ENCODE assay signal across 11 cellular contexts in the genomic region with DNA sequence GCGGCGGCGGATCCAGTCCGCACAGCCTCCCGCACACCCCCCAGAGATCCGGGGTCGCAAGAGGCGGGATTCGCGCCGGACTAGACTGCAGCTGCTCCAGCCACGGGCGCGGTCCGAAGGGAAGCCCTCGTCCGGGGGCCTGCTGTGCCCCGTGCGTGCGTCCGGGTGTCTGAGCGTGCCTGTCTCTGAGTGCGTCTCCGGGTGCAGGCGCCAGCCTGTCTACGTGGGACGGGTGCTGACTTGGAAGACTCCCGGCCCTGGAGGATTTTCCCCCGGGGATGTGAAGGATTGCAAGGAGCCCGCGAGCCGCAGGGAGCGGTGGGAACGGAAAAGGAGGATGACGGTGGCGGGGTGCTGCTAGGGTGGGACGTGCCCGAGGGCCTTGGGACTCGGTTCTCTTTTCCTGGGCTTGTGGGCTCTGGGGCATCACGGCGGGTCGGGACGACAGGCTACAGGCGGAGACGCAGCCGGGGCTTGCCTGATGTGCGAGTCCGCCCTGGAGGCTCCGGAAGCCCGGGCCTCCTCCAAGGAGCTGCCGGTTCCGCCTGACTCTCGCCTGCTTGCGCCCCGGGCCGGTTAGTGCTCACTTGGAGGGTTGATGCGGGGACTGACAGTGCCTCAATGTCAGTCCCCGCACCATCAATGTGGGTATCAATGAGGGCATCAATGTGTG. TPM values are rescaled to one million over a fixed set of nuclear protein-coding genes. Genes with fewer than 3 reads are reported as not detected.
DNase-seq lines count a peak whose midpoint lies in the region; ATAC-seq, FAIRE-seq and TF ChIP-seq lines count a peak whose summit lies in the region.
"Had no signal": no experiment of that assay in that cellular context is flagged by ENCODE, and none has a peak within 500 bp of the region (broad histone marks: within the 10 kb centered on the region; RNA-seq: fewer than 3 reads in every experiment).

No MANE protein-coding gene starts in this region.

- no peak for TF ChIP-seq CTCF in H9 (conservative IDR thresholded peaks at IDR 0.05)
- TF ChIP-seq CTCF in dorsolateral prefrontal cortex (IDR thresholded peaks at IDR 0.05 in 54 of 56, conservative IDR thresholded peaks at IDR 0.05 in 2 of 56; ENCODE audit: low read depth in 1 of 56, partially characterized antibody in 56 of 56), result no peak
- TF ChIP-seq CTCF in left lung (IDR thresholded peaks at IDR 0.05), result no peak

- peak overlapping the region in 57 of 59 donors; percentile 7 to 77 (median 45) for H3K4me3 ChIP-seq in dorsolateral prefrontal cortex
- peak overlapping the region; percentile 19 to 76 for H3K4me3 ChIP-seq in left lung
- peak overlapping the region in 1 of 2 donors; percentile 40 for H3K4me3 ChIP-seq in small intestine (ENCODE audit: low read depth in 1 of 2, low read length in 2 of 2)

- H3K27me3 Mint-ChIP-seq in H9 (ENCODE audit: low read depth), result peaks cover 98% of the 10 kb centered on the region

- H3K4me2 ChIP-seq in H9 (ENCODE audit: insufficient read depth, insufficient read length, low read length), result peak overlapping the region; percentile 39

- H2AK5ac ChIP-seq in H9 (ENCODE audit: insufficient read length, low read length), result no peak overlapping the region

- no peak overlapping the region for H2BK5ac ChIP-seq in H9 (ENCODE audit: insufficient read length, low read length)

- intact Hi-C loops in dorsolateral prefrontal cortex (cut with DNase I), result loop anchor here in 1 of 2 donors (10.0 kb wide), 1 partner anchor 419 kb away; no protein-coding TSS in a partner anchor
- intact Hi-C loops in left lung (cut with DNase I), result loop anchor here in 1 of 2 donors (10.0 kb wide), 1 partner anchor 399 kb away; no protein-coding TSS in a partner anchor

- ATAC-seq in left lung, result peak; percentile 18
- no peak for ATAC-seq in GM21737 (IDR thresholded peaks at IDR 0.05; ENCODE audit: unreplicated experiment)

- WGBS in H9 (ENCODE audit: extremely low coverage, insufficient read length, low lambda C conversion rate), result no CpG with 5 or more reads among the region's 58 CpGs
- 4 to 19% (median 8%) methylated on average over 56 to 58 of the region's 58 CpGs for WGBS in small intestine, 3 donors

- H3K27ac ChIP-seq in H9 (ENCODE audit: insufficient read length, low read depth, low read length) (no peak overlapping the region), dorsolateral prefrontal cortex (peak overlapping the region in 32 of 59 donors; percentile 14 to 81 (median 53)), left lung (peak overlapping the region; percentile 62 to 63), small intestine (ENCODE audit: low read depth in 1 of 2, low read length in 1 of 2) (peak overlapping the region in 1 of 2 donors; percentile 23)
- H3K27ac ChIP-seq: HL-60, neutrophil had no signal

- no peak overlapping the region for H3K18ac ChIP-seq in H9 (ENCODE audit: insufficient read length, low read depth, low read length)

- peaks cover 35 to 52% of the 10 kb centered on the region in 2 experiments for H3K4me1 Mint-ChIP-seq in H9

- H3K27me3 ChIP-seq in H9 (ENCODE audit: insufficient read depth, low read length) (peaks cover 86% of the 10 kb centered on the region), dorsolateral prefrontal cortex (peaks cover 0 to 64% (median 25%) of the 10 kb centered on the region in 45 donors), left lung (peaks cover 0 to 66% of the 10 kb centered on the region in 2 donors), small intestine (ENCODE audit: control insufficient read depth in 2 of 2, insufficient read depth in 2 of 2, low read length in 2 of 2) (peaks cover 0 to 12% of the 10 kb centered on the region in 2 donors)

- no peak overlapping the region for H3T11ph ChIP-seq in H9 (ENCODE audit: low read length)

- H2BK20ac ChIP-seq in H9 (ENCODE audit: low read depth, low read length, poor library complexity, severe bottlenecking), result no peak overlapping the region

- H3K79me2 ChIP-seq in H9 (ENCODE audit: insufficient read depth, low read length), result no peaks in the 10 kb centered on the region

- H3K27ac Mint-ChIP-seq in H9, result no peak overlapping the region

- no peaks in the 10 kb centered on the region for H3K36me3 Mint-ChIP-seq in H9 (ENCODE audit: insufficient read depth in 1 of 3, low read depth in 3 of 3)

- H3K9me3 ChIP-seq in H9 (ENCODE audit: control insufficient read depth, low read depth, low read length) (no peaks in the 10 kb centered on the region), left lung (no peaks in the 10 kb centered on the region), small intestine (ENCODE audit: control insufficient read depth, low read depth) (no peaks in the 10 kb centered on the region)
- H3K9me3 ChIP-seq: neutrophil had no signal

- no peak overlapping the region for H3K4ac ChIP-seq in H9 (ENCODE audit: low read depth, low read length)

- H4K5ac ChIP-seq in H9 (ENCODE audit: insufficient read length, low read depth, low read length), result no peak overlapping the region

- peaks cover 0 to 3% of the 10 kb centered on the region in 2 experiments; a peak in 1 of 5 replicates for H3K9me3 Mint-ChIP-seq in H9

- no peak overlapping the region for H4K8ac ChIP-seq in H9 (replicated peaks; ENCODE audit: insufficient read length, low read depth, low read length)

- H3K36me3 ChIP-seq in left lung (peaks cover 0 to 19% of the 10 kb centered on the region in 2 donors), small intestine (ENCODE audit: control insufficient read depth in 2 of 2, insufficient read depth in 2 of 2, low read length in 2 of 2) (no peaks in the 10 kb centered on the region)
- H3K36me3 ChIP-seq: neutrophil had no signal

- DNase-seq in H9 (peak; percentile 47), dorsolateral prefrontal cortex (no peak), left lung (peak in 1 of 2 donors; percentile 89), small intestine (peak; percentile 21), NCI-H446 treated with DMSO at 0.1 percent for 48 hours (lab: John Stamatoyannopoulos, UW) (no peak), iPS-NIHi11 (ENCODE audit: low spot score) (no peak), middle frontal gyrus (ENCODE audit: extremely low spot score, low spot score) (no peak)
- DNase-seq: GDM1 had no signal

- H3K23me2 ChIP-seq in H9 (ENCODE audit: insufficient read length, low read depth, low read length, poor library complexity, severe bottlenecking), result peaks cover 4% of the 10 kb centered on the region

- H2BK120ac ChIP-seq in H9 (ENCODE audit: low read depth, low read length, poor library complexity, severe bottlenecking), result no peak overlapping the region

- H3K79me1 ChIP-seq in H9 (ENCODE audit: insufficient read depth, low read depth, low read length, poor library complexity, severe bottlenecking), result no peaks in the 10 kb centered on the region

- H3K4me1 ChIP-seq in H9 (ENCODE audit: insufficient read depth, low read length), result 0 out of 2 replicates have a peak, but pooled peaks cover 1% of the 10 kb centered on the region
- peaks cover 13 to 64% of the 10 kb centered on the region in 2 donors for H3K4me1 ChIP-seq in left lung
- H3K4me1 ChIP-seq in small intestine (ENCODE audit: control insufficient read depth in 2 of 2, insufficient read depth in 1 of 2, low read depth in 1 of 2, low read length in 1 of 2), result no peaks in the 10 kb centered on the region

- H4K91ac ChIP-seq in H9 (ENCODE audit: insufficient read length, low read depth, low read length), result no peak overlapping the region

- no peak for FAIRE-seq in small intestine (lab: Jason Lieb, UNC)

- H2AFZ ChIP-seq in H9 (ENCODE audit: low read length), result no peak overlapping the region

- no peak overlapping the region for H2BK15ac ChIP-seq in H9 (ENCODE audit: low read depth, low read length)

- H3K56ac ChIP-seq in H9 (ENCODE audit: insufficient read length, low read depth, low read length), result no peak overlapping the region

- no peak overlapping the region for H3K14ac ChIP-seq in H9 (ENCODE audit: insufficient read depth, low read length)

- no peak overlapping the region for H2BK12ac ChIP-seq in H9 (ENCODE audit: insufficient read length, low read depth, low read length)

- H3K9ac ChIP-seq in H9 (ENCODE audit: extremely low read depth, insufficient read length, low read length), result no peak overlapping the region

- no peaks in the 10 kb centered on the region for H4K20me1 ChIP-seq in H9 (ENCODE audit: control insufficient read depth, insufficient read depth, insufficient read length)

- H3K23ac ChIP-seq in H9 (ENCODE audit: insufficient read length, low read depth, low read length), result no peak overlapping the region

- peak overlapping the region; percentile 54 to 91 for H3K4me3 Mint-ChIP-seq in H9

RNA-seq across cellular contexts. Expression of a gene that starts 5.7 kb away (rescaled TPM):
- 0.85 and 1.0 TPM in 2 replicates for total RNA-seq in H9 (2021)
- total RNA-seq in dorsolateral prefrontal cortex, result 10 to 100 TPM in 113 of 120 experiments, 1 to 10 TPM in 7; 5.9 to 32.8 (median 14.7) TPM
- total RNA-seq in left lung, result 100 to 1,000 TPM in 1 of 2 donors, 10 to 100 TPM in 1; 29.8 to 111 TPM
- polyA plus RNA-seq in small intestine, result 10 to 100 TPM in 1 of 3 donors, 1 to 10 TPM in 2; 1.1 to 10.7 (median 5.9) TPM

Comparison
In these comparisons a context has a peak if more than half of its experiments do, and no peak if none do; other contexts are left out.
1. DNase-seq: peak in H9 (single experiment) and small intestine (single experiment); none in dorsolateral prefrontal cortex (0 of 10), NCI-H446 treated with DMSO at 0.1 percent for 48 hours (single experiment), iPS-NIHi11 (single experiment) and middle frontal gyrus (single experiment).